1 cellular context compared by ENCODE assay signal in the genomic region with DNA sequence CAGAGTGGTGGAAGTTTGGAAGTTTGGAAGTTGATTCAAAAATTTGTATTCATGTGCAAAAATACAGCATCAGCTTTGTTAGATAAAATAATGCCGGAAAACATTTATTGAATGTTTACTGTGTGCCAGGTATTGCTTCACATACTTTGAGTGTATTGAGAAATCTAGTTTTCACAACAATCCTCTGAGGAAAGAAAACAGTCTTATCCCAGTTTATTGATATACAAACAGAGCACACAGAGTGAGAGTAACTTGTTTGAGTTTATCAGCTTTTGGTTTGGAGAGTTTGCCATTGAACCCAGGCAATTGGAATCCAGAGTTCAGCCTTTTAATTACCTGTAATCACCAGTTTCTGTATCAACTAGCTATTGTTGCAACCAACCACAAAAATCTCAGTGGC.
A peak's percentile ranks its signal among the peaks of the same experiment; 100 is the strongest.
TF ChIP-seq lines count a peak whose summit lies in the region.

No MANE protein-coding gene starts in this region.

TF ChIP-seq in HepG2, 621 proteins besides CTCF, POLR2A, EP300 and RAD21 (continued from another document and continues in another):
- TF ChIP-seq, protein P1, sequence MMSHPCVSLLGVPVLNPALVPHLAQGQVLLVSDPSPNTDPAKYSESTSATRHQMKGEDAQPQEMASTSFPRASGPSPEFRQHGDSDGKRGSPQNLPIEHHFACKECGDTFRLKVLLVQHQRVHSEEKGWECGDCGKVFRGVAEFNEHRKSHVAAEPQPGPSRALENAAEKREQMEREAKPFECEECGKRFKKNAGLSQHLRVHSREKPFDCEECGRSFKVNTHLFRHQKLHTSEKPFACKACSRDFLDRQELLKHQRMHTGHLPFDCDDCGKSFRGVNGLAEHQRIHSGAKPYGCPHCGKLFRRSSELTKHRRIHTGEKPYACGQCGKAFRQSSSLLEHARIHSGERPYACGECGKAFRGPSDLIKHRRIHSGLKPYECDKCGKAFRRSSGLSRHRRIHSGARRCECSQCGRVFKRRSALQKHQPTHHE (CRISPR knock-in tag; IDR thresholded peaks at IDR 0.05; ENCODE audit: borderline replicate concordance): no peak
- TF ChIP-seq GATAD2A (CRISPR knock-in tag; IDR thresholded peaks at IDR 0.05) (peak; percentile 88), MED1 (CRISPR knock-in tag; IDR thresholded peaks at IDR 0.05) (peak; percentile 74), ARID3A (IDR thresholded peaks at IDR 0.05; ENCODE audit: low read depth, low read length) (peak; percentile 39; the same call in 1 of the 2 replicates), FOXJ3 (CRISPR knock-in tag; IDR thresholded peaks at IDR 0.05; ENCODE audit: borderline replicate concordance) (peak; percentile 84; the same call in 1 of the 2 replicates), CEBPG (CRISPR knock-in tag; IDR thresholded peaks at IDR 0.05) (peak; percentile 87), ISL2 (CRISPR knock-in tag; IDR thresholded peaks at IDR 0.05) (peak; percentile 86), KLF6 (CRISPR knock-in tag; IDR thresholded peaks at IDR 0.05) (0 out of 2 replicates have a peak, but pooled peaks have one; percentile 37), ZNF530 (CRISPR knock-in tag; IDR thresholded peaks at IDR 0.05; ENCODE audit: low read depth) (no peak), ZBTB3 (CRISPR knock-in tag; IDR thresholded peaks at IDR 0.05; ENCODE audit: borderline replicate concordance, low read depth) (no peak), RARA (CRISPR knock-in tag; IDR thresholded peaks at IDR 0.05) (peak; percentile 28; the same call in 1 of the 2 replicates), MIER3 (CRISPR knock-in tag; IDR thresholded peaks at IDR 0.05; ENCODE audit: borderline replicate concordance) (peak; percentile 19; the same call in 1 of the 2 replicates), NR2F2 (IDR thresholded peaks at IDR 0.05; ENCODE audit: borderline replicate concordance, low read depth) (0 out of 2 replicates have a peak, but pooled peaks have one; percentile 18), NR2F6 (IDR thresholded peaks at IDR 0.05) (peak; percentile 29; the same call in 1 of the 2 replicates), NR2F6 (CRISPR knock-in tag; IDR thresholded peaks at IDR 0.05) (no peak), NCOA2 (CRISPR knock-in tag; IDR thresholded peaks at IDR 0.05) (peak; percentile 81), HNF1A (IDR thresholded peaks at IDR 0.05; ENCODE audit: low read depth) (0 out of 2 replicates have a peak, but pooled peaks have one; percentile 23), HNF1A (CRISPR knock-in tag; IDR thresholded peaks at IDR 0.05; ENCODE audit: borderline replicate concordance) (no peak), IKZF4 (CRISPR knock-in tag; IDR thresholded peaks at IDR 0.05; ENCODE audit: borderline replicate concordance, low read depth, not compliant biosample characterization) (no peak), FOXA3 (CRISPR knock-in tag; IDR thresholded peaks at IDR 0.05) (peak; percentile 73; the same call in 1 of the 2 replicates), ONECUT2 (CRISPR knock-in tag; IDR thresholded peaks at IDR 0.05) (peak; percentile 33; the same call in 1 of the 2 replicates), FOXP1 (IDR thresholded peaks at IDR 0.05) (0 out of 2 replicates have a peak, but pooled peaks have one; percentile 32), FOXP1 (CRISPR knock-in tag; IDR thresholded peaks at IDR 0.05) (peak; percentile 95), NFYC (CRISPR knock-in tag; IDR thresholded peaks at IDR 0.05) (no peak), CREB3 (CRISPR knock-in tag; IDR thresholded peaks at IDR 0.05) (no peak)
- TF ChIP-seq, protein P2, sequence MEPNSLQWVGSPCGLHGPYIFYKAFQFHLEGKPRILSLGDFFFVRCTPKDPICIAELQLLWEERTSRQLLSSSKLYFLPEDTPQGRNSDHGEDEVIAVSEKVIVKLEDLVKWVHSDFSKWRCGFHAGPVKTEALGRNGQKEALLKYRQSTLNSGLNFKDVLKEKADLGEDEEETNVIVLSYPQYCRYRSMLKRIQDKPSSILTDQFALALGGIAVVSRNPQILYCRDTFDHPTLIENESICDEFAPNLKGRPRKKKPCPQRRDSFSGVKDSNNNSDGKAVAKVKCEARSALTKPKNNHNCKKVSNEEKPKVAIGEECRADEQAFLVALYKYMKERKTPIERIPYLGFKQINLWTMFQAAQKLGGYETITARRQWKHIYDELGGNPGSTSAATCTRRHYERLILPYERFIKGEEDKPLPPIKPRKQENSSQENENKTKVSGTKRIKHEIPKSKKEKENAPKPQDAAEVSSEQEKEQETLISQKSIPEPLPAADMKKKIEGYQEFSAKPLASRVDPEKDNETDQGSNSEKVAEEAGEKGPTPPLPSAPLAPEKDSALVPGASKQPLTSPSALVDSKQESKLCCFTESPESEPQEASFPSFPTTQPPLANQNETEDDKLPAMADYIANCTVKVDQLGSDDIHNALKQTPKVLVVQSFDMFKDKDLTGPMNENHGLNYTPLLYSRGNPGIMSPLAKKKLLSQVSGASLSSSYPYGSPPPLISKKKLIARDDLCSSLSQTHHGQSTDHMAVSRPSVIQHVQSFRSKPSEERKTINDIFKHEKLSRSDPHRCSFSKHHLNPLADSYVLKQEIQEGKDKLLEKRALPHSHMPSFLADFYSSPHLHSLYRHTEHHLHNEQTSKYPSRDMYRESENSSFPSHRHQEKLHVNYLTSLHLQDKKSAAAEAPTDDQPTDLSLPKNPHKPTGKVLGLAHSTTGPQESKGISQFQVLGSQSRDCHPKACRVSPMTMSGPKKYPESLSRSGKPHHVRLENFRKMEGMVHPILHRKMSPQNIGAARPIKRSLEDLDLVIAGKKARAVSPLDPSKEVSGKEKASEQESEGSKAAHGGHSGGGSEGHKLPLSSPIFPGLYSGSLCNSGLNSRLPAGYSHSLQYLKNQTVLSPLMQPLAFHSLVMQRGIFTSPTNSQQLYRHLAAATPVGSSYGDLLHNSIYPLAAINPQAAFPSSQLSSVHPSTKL (CRISPR knock-in tag; IDR thresholded peaks at IDR 0.05): peak; percentile 71
- TF ChIP-seq, protein P3, sequence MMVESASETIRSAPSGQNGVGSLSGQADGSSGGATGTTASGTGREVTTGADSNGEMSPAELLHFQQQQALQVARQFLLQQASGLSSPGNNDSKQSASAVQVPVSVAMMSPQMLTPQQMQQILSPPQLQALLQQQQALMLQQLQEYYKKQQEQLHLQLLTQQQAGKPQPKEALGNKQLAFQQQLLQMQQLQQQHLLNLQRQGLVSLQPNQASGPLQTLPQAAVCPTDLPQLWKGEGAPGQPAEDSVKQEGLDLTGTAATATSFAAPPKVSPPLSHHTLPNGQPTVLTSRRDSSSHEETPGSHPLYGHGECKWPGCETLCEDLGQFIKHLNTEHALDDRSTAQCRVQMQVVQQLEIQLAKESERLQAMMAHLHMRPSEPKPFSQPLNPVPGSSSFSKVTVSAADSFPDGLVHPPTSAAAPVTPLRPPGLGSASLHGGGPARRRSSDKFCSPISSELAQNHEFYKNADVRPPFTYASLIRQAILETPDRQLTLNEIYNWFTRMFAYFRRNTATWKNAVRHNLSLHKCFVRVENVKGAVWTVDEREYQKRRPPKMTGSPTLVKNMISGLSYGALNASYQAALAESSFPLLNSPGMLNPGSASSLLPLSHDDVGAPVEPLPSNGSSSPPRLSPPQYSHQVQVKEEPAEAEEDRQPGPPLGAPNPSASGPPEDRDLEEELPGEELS (CRISPR knock-in tag; IDR thresholded peaks at IDR 0.05): peak; percentile 81
- TF ChIP-seq, protein P4, sequence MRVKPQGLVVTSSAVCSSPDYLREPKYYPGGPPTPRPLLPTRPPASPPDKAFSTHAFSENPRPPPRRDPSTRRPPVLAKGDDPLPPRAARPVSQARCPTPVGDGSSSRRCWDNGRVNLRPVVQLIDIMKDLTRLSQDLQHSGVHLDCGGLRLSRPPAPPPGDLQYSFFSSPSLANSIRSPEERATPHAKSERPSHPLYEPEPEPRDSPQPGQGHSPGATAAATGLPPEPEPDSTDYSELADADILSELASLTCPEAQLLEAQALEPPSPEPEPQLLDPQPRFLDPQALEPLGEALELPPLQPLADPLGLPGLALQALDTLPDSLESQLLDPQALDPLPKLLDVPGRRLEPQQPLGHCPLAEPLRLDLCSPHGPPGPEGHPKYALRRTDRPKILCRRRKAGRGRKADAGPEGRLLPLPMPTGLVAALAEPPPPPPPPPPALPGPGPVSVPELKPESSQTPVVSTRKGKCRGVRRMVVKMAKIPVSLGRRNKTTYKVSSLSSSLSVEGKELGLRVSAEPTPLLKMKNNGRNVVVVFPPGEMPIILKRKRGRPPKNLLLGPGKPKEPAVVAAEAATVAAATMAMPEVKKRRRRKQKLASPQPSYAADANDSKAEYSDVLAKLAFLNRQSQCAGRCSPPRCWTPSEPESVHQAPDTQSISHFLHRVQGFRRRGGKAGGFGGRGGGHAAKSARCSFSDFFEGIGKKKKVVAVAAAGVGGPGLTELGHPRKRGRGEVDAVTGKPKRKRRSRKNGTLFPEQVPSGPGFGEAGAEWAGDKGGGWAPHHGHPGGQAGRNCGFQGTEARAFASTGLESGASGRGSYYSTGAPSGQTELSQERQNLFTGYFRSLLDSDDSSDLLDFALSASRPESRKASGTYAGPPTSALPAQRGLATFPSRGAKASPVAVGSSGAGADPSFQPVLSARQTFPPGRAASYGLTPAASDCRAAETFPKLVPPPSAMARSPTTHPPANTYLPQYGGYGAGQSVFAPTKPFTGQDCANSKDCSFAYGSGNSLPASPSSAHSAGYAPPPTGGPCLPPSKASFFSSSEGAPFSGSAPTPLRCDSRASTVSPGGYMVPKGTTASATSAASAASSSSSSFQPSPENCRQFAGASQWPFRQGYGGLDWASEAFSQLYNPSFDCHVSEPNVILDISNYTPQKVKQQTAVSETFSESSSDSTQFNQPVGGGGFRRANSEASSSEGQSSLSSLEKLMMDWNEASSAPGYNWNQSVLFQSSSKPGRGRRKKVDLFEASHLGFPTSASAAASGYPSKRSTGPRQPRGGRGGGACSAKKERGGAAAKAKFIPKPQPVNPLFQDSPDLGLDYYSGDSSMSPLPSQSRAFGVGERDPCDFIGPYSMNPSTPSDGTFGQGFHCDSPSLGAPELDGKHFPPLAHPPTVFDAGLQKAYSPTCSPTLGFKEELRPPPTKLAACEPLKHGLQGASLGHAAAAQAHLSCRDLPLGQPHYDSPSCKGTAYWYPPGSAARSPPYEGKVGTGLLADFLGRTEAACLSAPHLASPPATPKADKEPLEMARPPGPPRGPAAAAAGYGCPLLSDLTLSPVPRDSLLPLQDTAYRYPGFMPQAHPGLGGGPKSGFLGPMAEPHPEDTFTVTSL (CRISPR knock-in tag; IDR thresholded peaks at IDR 0.05; ENCODE audit: borderline replicate concordance): peak; percentile 40; the same call in 1 of the 2 replicates
- TF ChIP-seq, protein P5, sequence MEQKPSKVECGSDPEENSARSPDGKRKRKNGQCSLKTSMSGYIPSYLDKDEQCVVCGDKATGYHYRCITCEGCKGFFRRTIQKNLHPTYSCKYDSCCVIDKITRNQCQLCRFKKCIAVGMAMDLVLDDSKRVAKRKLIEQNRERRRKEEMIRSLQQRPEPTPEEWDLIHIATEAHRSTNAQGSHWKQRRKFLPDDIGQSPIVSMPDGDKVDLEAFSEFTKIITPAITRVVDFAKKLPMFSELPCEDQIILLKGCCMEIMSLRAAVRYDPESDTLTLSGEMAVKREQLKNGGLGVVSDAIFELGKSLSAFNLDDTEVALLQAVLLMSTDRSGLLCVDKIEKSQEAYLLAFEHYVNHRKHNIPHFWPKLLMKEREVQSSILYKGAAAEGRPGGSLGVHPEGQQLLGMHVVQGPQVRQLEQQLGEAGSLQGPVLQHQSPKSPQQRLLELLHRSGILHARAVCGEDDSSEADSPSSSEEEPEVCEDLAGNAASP (CRISPR knock-in tag; IDR thresholded peaks at IDR 0.05; ENCODE audit: borderline replicate concordance): no peak
